ENCODE assay signal across 9 cellular contexts in the genomic region with DNA sequence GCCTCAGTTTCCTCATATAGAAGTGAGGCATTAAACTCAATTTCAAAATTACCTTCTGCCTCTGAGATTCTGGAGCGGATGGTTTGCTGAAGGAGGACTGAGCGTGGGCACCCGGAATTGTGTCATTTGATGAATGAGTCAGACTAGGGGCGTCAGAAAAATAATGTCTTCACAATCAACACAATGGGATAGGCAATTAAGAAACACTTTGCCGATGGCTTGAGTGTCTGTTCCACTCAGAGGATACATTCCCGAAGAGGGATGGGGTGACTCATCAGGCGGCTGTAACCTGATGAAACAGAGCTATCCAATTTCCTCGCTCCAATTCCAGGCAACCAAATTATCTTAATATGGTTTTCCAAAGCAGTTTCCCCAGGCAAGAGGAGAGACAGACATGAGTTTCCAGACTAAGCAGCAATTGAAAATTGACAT. TPM values are rescaled to one million over a fixed set of nuclear protein-coding genes. Genes with fewer than 3 reads are reported as not detected.
DNase-seq lines count a peak whose midpoint lies in the region; ATAC-seq lines count a peak whose summit lies in the region.
"Had no signal": no experiment of that assay in that cellular context is flagged by ENCODE, and none has a peak within 500 bp of the region (broad histone marks: within the 10 kb centered on the region; RNA-seq: fewer than 3 reads in every experiment).

No MANE protein-coding gene starts in this region.

- ATAC-seq in left ventricle myocardium superior: no peak
- no peak for ATAC-seq in GM18511 (IDR thresholded peaks at IDR 0.05; ENCODE audit: unreplicated experiment)

- DNase-seq in NCI-H1417 (lab: John Stamatoyannopoulos, UW): peak; percentile 38 to 88 (median 84)
- DNase-seq in NCI-H1417 treated with DMSO at 0.1 percent for 48 hours (lab: John Stamatoyannopoulos, UW): no peak
- DNase-seq in NCI-H69 (lab: John Stamatoyannopoulos, UW): peak; percentile 83
- no peak for DNase-seq in epithelial cell of prostate (ENCODE audit: low read depth, low spot score)
- DNase-seq in stromal cell of bone marrow (ENCODE audit: low read depth): peak; percentile 77
- no peak for DNase-seq in left ventricle myocardium superior
- DNase-seq in SKM-1 treated with dmso at 0.1 percent for 144 hours (lab: John Stamatoyannopoulos, UW; ENCODE audit: unreplicated experiment): no peak

- intact Hi-C loops in left ventricle myocardium superior (cut with micrococcal nuclease): no loop called here

- H3K27ac ChIP-seq in epithelial cell of prostate: peak overlapping the region; percentile 41
- H3K27ac ChIP-seq: ascending aorta had no signal

RNA-seq across cellular contexts. Expression of a gene that starts 1.2 kb away (rescaled TPM):
- not detected for total RNA-seq in left ventricle myocardium superior
- total RNA-seq: ascending aorta had no signal

Comparison
In these comparisons a context has a peak if more than half of its experiments do, and no peak if none do; other contexts are left out.
1. DNase-seq: peak in NCI-H1417 (3 of 3), NCI-H69 (single experiment) and stromal cell of bone marrow (single experiment); none in NCI-H1417 treated with DMSO at 0.1 percent for 48 hours (single experiment), epithelial cell of prostate (single experiment), left ventricle myocardium superior (single experiment) and SKM-1 treated with dmso at 0.1 percent for 144 hours (single experiment).